1 cellular context compared by ENCODE assay signal in the genomic region with DNA sequence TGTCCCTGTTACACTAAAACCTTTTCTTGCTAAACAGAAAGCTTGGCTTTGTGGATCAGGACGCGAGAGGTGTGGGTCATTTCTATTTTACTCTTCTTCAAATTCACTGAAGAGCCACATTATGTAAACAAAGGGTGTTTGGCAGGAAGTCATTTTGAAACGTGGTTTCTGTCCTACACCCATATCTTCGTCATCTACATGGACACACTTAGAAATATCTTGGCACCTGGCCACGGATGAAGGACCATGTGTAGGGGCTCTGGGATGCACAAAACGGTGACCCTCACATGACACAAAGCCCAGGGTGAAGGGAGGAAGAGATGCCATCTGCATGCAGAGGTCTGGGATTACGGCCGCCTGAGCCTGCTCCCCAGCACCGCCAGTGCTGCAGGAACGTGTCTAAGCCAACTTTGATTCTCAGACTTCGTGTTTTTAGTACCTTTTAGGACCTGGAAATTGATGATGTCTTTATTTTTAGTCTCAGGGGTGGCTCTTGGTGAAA.
TF ChIP-seq lines count a peak whose summit lies in the region.

No MANE protein-coding gene starts in this region.

TF ChIP-seq in IMR-90, 13 proteins besides CTCF, POLR2A, EP300 and RAD21 (continued from another document):
- TF ChIP-seq USF2 (IDR thresholded peaks at IDR 0.05; ENCODE audit: low read depth, low read length) (no peak), MAFK (IDR thresholded peaks at IDR 0.05; ENCODE audit: low read depth, low read length) (no peak), MAZ (IDR thresholded peaks at IDR 0.05; ENCODE audit: borderline replicate concordance, low read depth, low read length) (no peak), SMC3 (IDR thresholded peaks at IDR 0.05; ENCODE audit: low read depth, low read length) (no peak), RFX5 (IDR thresholded peaks at IDR 0.05; ENCODE audit: low read depth, low read length) (no peak), NFE2L2 (IDR thresholded peaks at IDR 0.05; ENCODE audit: low read depth, low read length) (no peak), RCOR1 (IDR thresholded peaks at IDR 0.05; ENCODE audit: insufficient replicate concordance, low read length) (no peak), FOS (IDR thresholded peaks at IDR 0.05; ENCODE audit: low read depth, low read length) (no peak), CEBPB (IDR thresholded peaks at IDR 0.05; ENCODE audit: low read depth, low read length) (no peak)
